11 cellular contexts compared by ENCODE assay signal in the genomic region with DNA sequence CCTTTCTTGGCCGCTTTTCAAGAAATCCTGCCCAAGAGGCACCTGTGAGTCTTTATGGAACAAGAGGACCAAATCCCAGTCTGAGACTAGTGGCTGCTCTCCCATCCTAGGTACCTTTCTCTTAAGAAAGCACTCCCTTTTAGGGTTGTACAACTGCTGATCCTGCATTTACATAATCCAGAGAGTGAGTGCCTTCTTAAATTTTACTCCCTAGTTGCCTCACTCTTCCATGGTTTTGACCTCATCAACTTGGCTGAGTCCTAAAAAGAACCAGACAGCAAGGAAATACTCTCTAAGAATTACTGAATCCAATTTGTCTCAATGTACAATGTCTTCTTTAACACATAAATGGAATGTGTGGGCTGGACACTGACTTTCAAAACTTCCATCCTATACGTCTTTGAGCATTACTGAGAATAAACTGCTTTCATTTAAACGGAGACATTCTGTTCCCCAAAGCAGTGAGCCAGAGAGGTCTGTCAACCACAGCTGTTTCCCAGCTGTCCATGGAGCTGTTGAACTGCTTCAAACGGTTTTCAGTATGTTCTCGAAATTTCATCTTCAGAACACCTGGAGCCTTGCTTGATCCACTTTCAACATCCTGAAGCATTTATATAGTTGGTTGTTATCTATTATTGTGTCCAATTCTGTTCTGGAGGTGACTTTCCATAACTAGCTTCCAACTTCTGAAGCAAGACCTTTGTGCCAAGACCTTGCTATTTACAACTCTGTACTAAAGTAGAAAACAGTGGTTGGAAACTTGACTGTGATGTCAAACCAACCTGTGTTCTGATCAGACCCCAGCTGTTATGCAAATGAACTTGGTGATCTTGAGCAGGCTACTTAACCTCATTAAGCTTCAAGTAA.
A peak's percentile ranks its signal among the peaks of the same experiment; 100 is the strongest.
DNase-seq lines count a peak whose midpoint lies in the region; ATAC-seq and TF ChIP-seq lines count a peak whose summit lies in the region.
"Had no signal": no experiment of that assay in that cellular context is flagged by ENCODE, and none has a peak within 500 bp of the region (broad histone marks: within the 10 kb centered on the region; RNA-seq: fewer than 3 reads in every experiment).

No MANE protein-coding gene starts in this region.

- H3K27me3 Mint-ChIP-seq in activated CD4-positive, alpha-beta T cell treated with anti-CD3 and anti-CD28 coated beads for 36 hours = no peaks in the 10 kb centered on the region
- H3K27me3 Mint-ChIP-seq in stimulated activated memory B cell treated with anti-CD40 and anti-IgM and Interleukin-4, amounts not matched to agents 10 μg/mL and 1 μg/mL and 100 μg/mL, for 72 hours = no peaks in the 10 kb centered on the region

- no peaks in the 10 kb centered on the region for H3K79me2 ChIP-seq in KMS-11 (ENCODE audit: insufficient read depth, low read depth)

- H3K4me1 ChIP-seq in KMS-11 (ENCODE audit: low read depth, poor library complexity, severe bottlenecking) = peaks cover 36% of the 10 kb centered on the region

- DNase-seq in activated CD4-positive, alpha-beta T cell treated with anti-CD3 and anti-CD28 coated beads for 36 hours = no peak
- no peak for DNase-seq in activated CD4-positive, alpha-beta T cell treated with anti-CD3 and anti-CD28 coated beads, Interleukin-2, amount 50 U/mL, for 1 hour
- no peak for DNase-seq in T-helper 9 cell
- no peak for DNase-seq in middle frontal gyrus (ENCODE audit: extremely low spot score, low spot score)
- no peak for DNase-seq in H4 (ENCODE audit: low spot score)
- DNase-seq: 8988T; NCI-H1694; stimulated activated naive CD4-positive, alpha-beta T cell treated with Interleukin-2 at 50 U/mL for 16 hours had no signal

- peak; percentile 58 for ATAC-seq in activated CD4-positive, alpha-beta T cell treated with anti-CD3 and anti-CD28 coated beads for 36 hours
- peak; percentile 94 for ATAC-seq in HG02678 (IDR thresholded peaks at IDR 0.05; ENCODE audit: unreplicated experiment)
- ATAC-seq in stimulated activated memory B cell treated with anti-CD40 and anti-IgM and Interleukin-4, amounts not matched to agents 10 μg/mL and 1 μg/mL and 100 μg/mL, for 72 hours = peak; percentile 89

- H3K27ac Mint-ChIP-seq in activated CD4-positive, alpha-beta T cell treated with anti-CD3 and anti-CD28 coated beads for 36 hours = peak overlapping the region; percentile 33
- H3K27ac Mint-ChIP-seq in stimulated activated memory B cell treated with anti-CD40 and anti-IgM and Interleukin-4, amounts not matched to agents 10 μg/mL and 1 μg/mL and 100 μg/mL, for 72 hours = peak overlapping the region; percentile 94

- H3K9ac ChIP-seq in KMS-11 = no peak overlapping the region

- CTCF ChIA-PET in activated CD4-positive, alpha-beta T cell treated with anti-CD3 and anti-CD28 coated beads for 36 hours (lab: Charles Lee) = interaction anchor here (0.6 to 1.2 kb wide), 5 partner anchors 8 to 133 kb away, joined by 3 to 4 read pairs (median 3); no protein-coding TSS in a partner anchor

- POLR2A ChIA-PET in activated CD4-positive, alpha-beta T cell treated with anti-CD3 and anti-CD28 coated beads for 36 hours (lab: Charles Lee) = no interaction called here

- no peak overlapping the region for H2AFZ ChIP-seq in KMS-11 (ENCODE audit: low read depth)

- peaks cover 10% of the 10 kb centered on the region for H3K4me1 Mint-ChIP-seq in activated CD4-positive, alpha-beta T cell treated with anti-CD3 and anti-CD28 coated beads for 36 hours
- peaks cover 49% of the 10 kb centered on the region for H3K4me1 Mint-ChIP-seq in stimulated activated memory B cell treated with anti-CD40 and anti-IgM and Interleukin-4, amounts not matched to agents 10 μg/mL and 1 μg/mL and 100 μg/mL, for 72 hours

- H3K9me3 Mint-ChIP-seq in activated CD4-positive, alpha-beta T cell treated with anti-CD3 and anti-CD28 coated beads for 36 hours (ENCODE audit: low read depth) = no peaks in the 10 kb centered on the region
- H3K9me3 Mint-ChIP-seq in stimulated activated memory B cell treated with anti-CD40 and anti-IgM and Interleukin-4, amounts not matched to agents 10 μg/mL and 1 μg/mL and 100 μg/mL, for 72 hours = no peaks in the 10 kb centered on the region

- peak overlapping the region; percentile 18; the same call in 1 of the 2 replicates for H3K27ac ChIP-seq in KMS-11

- H3K4me3 Mint-ChIP-seq in activated CD4-positive, alpha-beta T cell treated with anti-CD3 and anti-CD28 coated beads for 36 hours = no peak overlapping the region
- H3K4me3 Mint-ChIP-seq in stimulated activated memory B cell treated with anti-CD40 and anti-IgM and Interleukin-4, amounts not matched to agents 10 μg/mL and 1 μg/mL and 100 μg/mL, for 72 hours = peak overlapping the region; percentile 65

- H3K4me2 ChIP-seq in KMS-11 = peak overlapping the region; percentile 31

- H3K36me3 ChIP-seq in KMS-11 (ENCODE audit: insufficient read depth) = no peaks in the 10 kb centered on the region

- no peak for TF ChIP-seq CTCF in KMS-11 (conservative IDR thresholded peaks at IDR 0.05; ENCODE audit: low read depth, low read length)

- no peaks in the 10 kb centered on the region for H3K27me3 ChIP-seq in KMS-11 (ENCODE audit: insufficient read depth, low read depth)

- intact Hi-C loops in activated CD4-positive, alpha-beta T cell treated with anti-CD3 and anti-CD28 coated beads for 36 hours (cut with DNase I, micrococcal nuclease) = no loop called here

- H3K36me3 Mint-ChIP-seq in activated CD4-positive, alpha-beta T cell treated with anti-CD3 and anti-CD28 coated beads for 36 hours (ENCODE audit: low read depth) = peaks cover 1% of the 10 kb centered on the region
- H3K36me3 Mint-ChIP-seq in stimulated activated memory B cell treated with anti-CD40 and anti-IgM and Interleukin-4, amounts not matched to agents 10 μg/mL and 1 μg/mL and 100 μg/mL, for 72 hours = peaks cover 5% of the 10 kb centered on the region

- no peak overlapping the region for H3K4me3 ChIP-seq in KMS-11 (IDR thresholded peaks at IDR 0.05; ENCODE audit: insufficient read depth, low read depth, low read length)

- no peaks in the 10 kb centered on the region for H4K20me1 ChIP-seq in KMS-11 (ENCODE audit: insufficient read depth)
